22 cellular contexts compared by ENCODE assay signal in genomic region chr1:236997361-236997760, GRCh38. TPM values are rescaled to one million over a fixed set of nuclear protein-coding genes. Genes with fewer than 3 reads are reported as not detected.
"Had no signal": no experiment of that assay in that cellular context is flagged by ENCODE, and none has a peak within 500 bp of the region (broad histone marks: within the 10 kb centered on the region; RNA-seq: fewer than 3 reads in every experiment).

No MANE protein-coding gene starts in this region.

- H3K36me3 Mint-ChIP-seq: activated naive CD4-positive, alpha-beta T cell treated with anti-CD3 and anti-CD28 coated beads, Interleukin-2, amount 50 U/mL, for 72 hours; immature natural killer cell; natural killer cell treated with Interleukin-12 subunit alpha and Interleukin-12 subunit beta and Interleukin-15 and Interleukin-18, amount 100 ng/mL, for 72 hours; type B pancreatic cell had no signal

- ATAC-seq: activated naive CD4-positive, alpha-beta T cell treated with anti-CD3 and anti-CD28 coated beads, Interleukin-2, amount 50 U/mL, for 72 hours; activated T-cell treated with anti-CD3 and anti-CD28 coated beads, Interleukin-2, amount 50 U/mL, for 72 hours; foreskin keratinocyte had no signal

- H3K27ac ChIP-seq: epithelial cell of prostate, foreskin keratinocyte, parathyroid adenoma had no signal

- H3K27me3 ChIP-seq: foreskin keratinocyte had no signal

- H3K27ac Mint-ChIP-seq: activated naive CD4-positive, alpha-beta T cell treated with anti-CD3 and anti-CD28 coated beads, Interleukin-2, amount 50 U/mL, for 72 hours; activated T-cell treated with anti-CD3 and anti-CD28 coated beads, Interleukin-2, amount 50 U/mL, for 72 hours; endodermal cell; immature natural killer cell; natural killer cell treated with Interleukin-12 subunit alpha and Interleukin-12 subunit beta and Interleukin-15 and Interleukin-18, amount 100 ng/mL, for 72 hours; type B pancreatic cell had no signal

- FAIRE-seq: colon had no signal

- DNase-seq: activated CD4-positive, alpha-beta T cell treated with anti-CD3 and anti-CD28 coated beads, Interleukin-2, amount 50 U/mL, for 4 hours; activated gamma-delta T cell; activated T-cell treated with anti-CD3 and anti-CD28 coated beads, Interleukin-2, amount 50 U/mL, for 72 hours; foreskin keratinocyte; head of caudate nucleus; kidney glomerular epithelial cell; stimulated activated CD4-positive, alpha-beta T cell treated with anti-CD3 and anti-CD28 coated beads, Interleukin-2, amount 100 ng/mL, for 24 hours; stimulated activated naive CD4-positive, alpha-beta T cell treated with Interleukin-2 at 50 U/mL for 16 hours; substantia nigra had no signal

- H3K9me3 Mint-ChIP-seq: activated naive CD4-positive, alpha-beta T cell treated with anti-CD3 and anti-CD28 coated beads, Interleukin-2, amount 50 U/mL, for 72 hours; endodermal cell; natural killer cell treated with Interleukin-12 subunit alpha and Interleukin-12 subunit beta and Interleukin-15 and Interleukin-18, amount 100 ng/mL, for 72 hours; type B pancreatic cell had no signal

- H3K4me1 ChIP-seq: foreskin keratinocyte, parathyroid adenoma had no signal

- H3K4me3 Mint-ChIP-seq: activated T-cell treated with anti-CD3 and anti-CD28 coated beads, Interleukin-2, amount 50 U/mL, for 72 hours; endodermal cell; immature natural killer cell; natural killer cell treated with Interleukin-12 subunit alpha and Interleukin-12 subunit beta and Interleukin-15 and Interleukin-18, amount 100 ng/mL, for 72 hours; type B pancreatic cell had no signal

- H3K4me1 Mint-ChIP-seq: endodermal cell, immature natural killer cell had no signal

RNA-seq across cellular contexts. Expression of gene MT1HL1, which starts 6.9 kb away (rescaled TPM):
- total RNA-seq: activated CD8-positive, alpha-beta memory T cell treated with anti-CD3 and anti-CD28 coated beads for 36 hours; activated naive CD4-positive, alpha-beta T cell treated with anti-CD3 and anti-CD28 coated beads, Interleukin-2, amount 50 U/mL, for 72 hours; activated T-cell treated with anti-CD3 and anti-CD28 coated beads, Interleukin-2, amount 50 U/mL, for 72 hours; endodermal cell; fibroblast of lung; foreskin keratinocyte; lower leg skin; natural killer cell treated with Interleukin-12 subunit alpha and Interleukin-12 subunit beta and Interleukin-15 and Interleukin-18, amount 100 ng/mL, for 72 hours; renal cortical epithelial cell; T-helper 2 cell treated with Interferon-gamma antibody and Interleukin-4, amounts not matched to agents 100 ng/mL and 5 ng/mL, for 36 hours had no signal
- polyA plus RNA-seq: fibroblast of lung, foreskin keratinocyte, immature natural killer cell had no signal

RNA-seq across cellular contexts. Expression of gene RYR2, which starts 44.6 kb away (rescaled TPM):
- total RNA-seq: activated naive CD4-positive, alpha-beta T cell treated with anti-CD3 and anti-CD28 coated beads, Interleukin-2, amount 50 U/mL, for 72 hours; foreskin keratinocyte had no signal
- polyA plus RNA-seq: foreskin keratinocyte had no signal
